ENCODE assay signal across 2 cellular contexts in genomic region chr5:38567306-38567705, GRCh38. TPM values are rescaled to one million over a fixed set of nuclear protein-coding genes. Genes with fewer than 3 reads are reported as not detected.
"Had no signal": no experiment of that assay in that cellular context is flagged by ENCODE, and none has a peak within 500 bp of the region (broad histone marks: within the 10 kb centered on the region; RNA-seq: fewer than 3 reads in every experiment).

No MANE protein-coding gene starts in this region.

RNA-seq across cellular contexts. Expression of gene LIFR, which starts 10.9 kb away (rescaled TPM):
- total RNA-seq: HT-29 had no signal
- polyA plus RNA-seq: IgD-negative memory B cell had no signal
